Comparison of ENCODE assay signal across 31 cellular contexts in the genomic region with DNA sequence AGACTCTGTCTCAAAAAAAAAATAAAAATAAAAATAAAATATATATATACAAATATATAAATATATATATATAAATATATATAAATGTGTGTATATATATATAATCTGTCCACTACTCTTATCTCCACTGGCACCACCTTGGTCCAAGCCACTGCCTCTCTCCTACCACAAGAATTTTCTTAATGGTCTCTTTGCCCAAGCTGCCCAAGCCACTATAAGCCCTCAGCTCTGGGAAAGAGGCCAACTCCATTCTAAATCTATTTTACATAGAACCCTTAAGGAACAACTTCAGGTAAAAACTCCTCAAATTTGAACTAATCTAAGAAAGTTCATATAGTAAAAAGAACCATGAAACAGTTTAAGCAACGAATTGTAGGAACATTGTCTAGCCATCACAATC. TPM values are rescaled to one million over a fixed set of nuclear protein-coding genes. Genes with fewer than 3 reads are reported as not detected.
"Had no signal": no experiment of that assay in that cellular context is flagged by ENCODE, and none has a peak within 500 bp of the region (broad histone marks: within the 10 kb centered on the region; RNA-seq: fewer than 3 reads in every experiment).

No MANE protein-coding gene starts in this region.

- ATAC-seq: activated CD8-positive, alpha-beta memory T cell treated with anti-CD3 and anti-CD28 coated beads, Interleukin-2, amount 10 ng/mL, durations not matched to agents 7 days and 5 days; Right ventricle myocardium inferior had no signal

- DNase-seq: activated CD4-positive, alpha-beta memory T cell treated with anti-CD3 and anti-CD28 coated beads, Interleukin-2, amount 10 ng/mL, durations not matched to agents 7 days and 5 days; activated CD4-positive, alpha-beta T cell treated with anti-CD3 and anti-CD28 coated beads for 1 hour; activated CD4-positive, alpha-beta T cell treated with anti-CD3 and anti-CD28 coated beads for 48 hours; activated CD4-positive, CD25-positive, alpha-beta regulatory T cell; activated CD8-positive, alpha-beta memory T cell treated with anti-CD3 and anti-CD28 coated beads for 24 hours; activated CD8-positive, alpha-beta memory T cell treated with anti-CD3 and anti-CD28 coated beads, Interleukin-2, amount 10 ng/mL, durations not matched to agents 7 days and 5 days; activated CD8-positive, alpha-beta memory T cell treated with anti-CD3 and anti-CD28 coated beads, Interleukin-2, amount 50 U/mL, for 48 hours; activated effector memory CD4-positive, alpha-beta T cell treated with Interleukin-2 at 50 U/mL for 16 hours; activated naive CD4-positive, alpha-beta T cell treated with anti-CD3 and anti-CD28 coated beads, Interleukin-2, amount 10 ng/mL, durations not matched to agents 7 days and 5 days; activated T-cell treated with anti-CD3 and anti-CD28 coated beads, Interleukin-2, amount 50 U/mL, for 48 hours; amygdala; caudate nucleus; NCI-H1105; NCI-H1417 treated with DMSO at 0.1 percent for 48 hours; NCI-H187 treated with DMSO at 0.1 percent for 48 hours; NCI-H2081; NCI-H2171 treated with DMSO at 0.1 percent for 48 hours; NCI-H2227 treated with DMSO at 0.1 percent for 48 hours; NCI-H446; NCI-H510A treated with DMSO at 0.1 percent for 48 hours; NCI-H526 treated with DMSO at 0.1 percent for 48 hours; NCI-H82; NK-92 treated with Interleukin-12 subunit alpha and Interleukin-12 subunit beta, amount 100 ng/mL, for 24 hours; PC-9; T1000; WERI-Rb-1 had no signal

- H3K4me3 ChIP-seq: ascending aorta, PC-9 had no signal

RNA-seq across cellular contexts. Expression of gene GREB1L, which starts 45.6 kb away (rescaled TPM):
- total RNA-seq: activated CD4-positive, alpha-beta memory T cell treated with anti-CD3 and anti-CD28 coated beads, Interleukin-2, amount 10 ng/mL, durations not matched to agents 7 days and 5 days; activated CD8-positive, alpha-beta memory T cell treated with anti-CD3 and anti-CD28 coated beads, Interleukin-2, amount 10 ng/mL, durations not matched to agents 7 days and 5 days; OCI-LY7; T-helper 1 cell treated with Interleukin-12 subunit alpha and Interleukin-12 subunit beta and Interleukin-4 antibody, amounts not matched to agents 30 ng/mL and 1 ng/mL, for 36 hours; T-helper 2 cell treated with Interferon-gamma antibody and Interleukin-4, amounts not matched to agents 100 ng/mL and 5 ng/mL, for 36 hours had no signal
